In genomic region chr7:146486519-146486918, GRCh38 we compare ENCODE assay signal across 24 cellular contexts.
"Had no signal": no experiment of that assay in that cellular context is flagged by ENCODE, and none has a peak within 500 bp of the region (broad histone marks: within the 10 kb centered on the region; RNA-seq: fewer than 3 reads in every experiment).

No MANE protein-coding gene starts in this region.

- DNase-seq: activated CD4-positive, alpha-beta memory T cell treated with anti-CD3 and anti-CD28 coated beads for 36 hours; activated CD4-positive, alpha-beta T cell treated with anti-CD3 and anti-CD28 coated beads for 48 hours; activated CD8-positive, alpha-beta memory T cell treated with anti-CD3 and anti-CD28 coated beads, Interleukin-2, amount 50 U/mL, for 4 hours; activated effector memory CD4-positive, alpha-beta T cell treated with anti-CD3 and anti-CD28 coated beads, Interleukin-2, amount 50 U/mL, for 16 hours; activated naive CD4-positive, alpha-beta T cell treated with anti-CD3 and anti-CD28 coated beads for 36 hours; activated naive CD8-positive, alpha-beta T cell treated with anti-CD3 and anti-CD28 coated beads for 36 hours; activated T-cell treated with anti-CD3 and anti-CD28 coated beads, Interleukin-2, amount 50 U/mL, for 1 hour; adrenal gland; brain microvascular endothelial cell; endodermal cell; foreskin fibroblast; head of caudate nucleus; kidney; left colon; mammary epithelial cell; naive thymus-derived CD4-positive, alpha-beta T cell; right cardiac atrium; stimulated activated CD4-positive, alpha-beta T cell treated with anti-CD3 and anti-CD28 coated beads, Interleukin-15, amount 100 ng/mL, for 24 hours; stimulated activated CD4-positive, alpha-beta T cell treated with anti-CD3 and anti-CD28 coated beads, Interleukin-2, amount 100 ng/mL, for 24 hours; stimulated activated naive CD4-positive, alpha-beta T cell; testis; transverse colon had no signal

- ATAC-seq: activated CD4-positive, CD25-positive, alpha-beta regulatory T cell treated with anti-CD3 and anti-CD28 coated beads, Interleukin-2, amount 50 U/mL, for 24 hours; esophagus mucosa; left colon; naive thymus-derived CD4-positive, alpha-beta T cell; right cardiac atrium had no signal
